In genomic region chrX:68665502-68665901, GRCh38 we compare ENCODE assay signal across 2 cellular contexts.
TF ChIP-seq lines count a peak whose summit lies in the region.

No MANE protein-coding gene starts in this region.

TF ChIP-seq in HEK293T, 16 proteins besides CTCF, POLR2A, EP300 and RAD21 (continued from another document):
- TF ChIP-seq PKNOX1 (IDR thresholded peaks at IDR 0.05) (no peak), ZNF384 (IDR thresholded peaks at IDR 0.05) (no peak), ELF4 (IDR thresholded peaks at IDR 0.05) (no peak), SP1 (IDR thresholded peaks at IDR 0.05) (no peak), FOXA1 (IDR thresholded peaks at IDR 0.05) (no peak), FOXM1 (IDR thresholded peaks at IDR 0.05; ENCODE audit: borderline replicate concordance) (no peak), L3MBTL2 (conservative IDR thresholded peaks at IDR 0.05) (no peak), TARDBP (IDR thresholded peaks at IDR 0.05) (no peak), ARNT (IDR thresholded peaks at IDR 0.05) (no peak)

TF ChIP-seq in liver, 16 proteins besides CTCF, POLR2A, EP300 and RAD21 (continued from another document):
- TF ChIP-seq REST (IDR thresholded peaks at IDR 0.05) = no peak
- no peak for TF ChIP-seq FOXA2 (IDR thresholded peaks at IDR 0.05)
- TF ChIP-seq ZBTB33 (IDR thresholded peaks at IDR 0.05) = no peak
